In the genomic region with DNA sequence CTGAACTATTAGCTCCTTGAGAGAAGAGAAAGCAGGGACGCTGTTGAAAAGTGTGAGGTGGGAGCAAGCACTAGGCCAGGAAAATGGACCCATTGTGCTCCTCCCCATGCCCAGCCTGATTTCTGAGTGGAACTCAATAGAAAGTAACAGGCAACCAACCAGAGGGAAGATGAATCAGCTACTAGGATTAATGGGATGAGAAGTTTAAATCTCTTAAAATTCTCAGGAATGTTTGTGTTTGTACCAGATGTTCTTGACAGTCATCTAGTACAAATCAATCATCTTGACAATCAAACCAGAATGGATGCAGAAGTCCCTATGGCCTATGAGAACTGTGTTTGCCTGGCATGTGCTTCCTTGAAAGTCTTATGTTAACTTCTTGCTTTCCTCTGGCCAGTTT, we compare ENCODE assay signal across 23 cellular contexts. TPM values are rescaled to one million over a fixed set of nuclear protein-coding genes. Genes with fewer than 3 reads are reported as not detected.
DNase-seq lines count a peak whose midpoint lies in the region; TF ChIP-seq lines count a peak whose summit lies in the region.
"Had no signal": no experiment of that assay in that cellular context is flagged by ENCODE, and none has a peak within 500 bp of the region (broad histone marks: within the 10 kb centered on the region; RNA-seq: fewer than 3 reads in every experiment).

No MANE protein-coding gene starts in this region.

- H3K4me3 ChIP-seq in SJCRH30 (no peak overlapping the region), fibroblast of lung (replicated peaks in 1 of 4; ENCODE audit: control extremely low read depth in 1 of 4, insufficient read depth in 1 of 4, low read depth in 3 of 4, low read length in 4 of 4) (no peak overlapping the region), neuronal stem cell (ENCODE audit: low read length in 2 of 2) (no peak overlapping the region)
- H3K4me3 ChIP-seq: adrenal gland, cardiac muscle cell, thoracic aorta had no signal

- H3K4me2 ChIP-seq in fibroblast of lung (ENCODE audit: extremely low read depth, insufficient read depth, low read length) (no peak overlapping the region), neuronal stem cell (ENCODE audit: insufficient read depth, low read length, poor library complexity, severe bottlenecking) (no peak overlapping the region)

- H3K27ac ChIP-seq in SJCRH30 (no peak overlapping the region), fibroblast of lung (ENCODE audit: insufficient read depth, low read length) (no peak overlapping the region), neuronal stem cell (replicated peaks; ENCODE audit: low read length) (no peak overlapping the region)
- H3K27ac ChIP-seq: adrenal gland, cardiac muscle cell, VCaP had no signal

- H3K14ac ChIP-seq in neuronal stem cell (ENCODE audit: low read length) = no peak overlapping the region

- H3K27me3 ChIP-seq in SJCRH30 = no peaks in the 10 kb centered on the region
- no peaks in the 10 kb centered on the region for H3K27me3 ChIP-seq in fibroblast of lung (ENCODE audit: control insufficient read depth, insufficient read depth, low read length)
- H3K27me3 ChIP-seq in neuronal stem cell (ENCODE audit: control insufficient read depth in 3 of 3, insufficient read depth in 3 of 3, low read depth in 1 of 3, low read length in 3 of 3) = no peaks in the 10 kb centered on the region
- H3K27me3 ChIP-seq: adrenal gland, cardiac muscle cell had no signal

- no peak overlapping the region for H2BK120ac ChIP-seq in neuronal stem cell (ENCODE audit: low read depth, low read length)

- H2AFZ ChIP-seq in fibroblast of lung (ENCODE audit: low read length) = no peak overlapping the region
- H2AFZ ChIP-seq in neuronal stem cell (ENCODE audit: low read length) = peak overlapping the region; percentile 17

- H3K4me1 ChIP-seq in SJCRH30 = peaks cover 25% of the 10 kb centered on the region
- peaks cover 6% of the 10 kb centered on the region for H3K4me1 ChIP-seq in fibroblast of lung (ENCODE audit: control insufficient read depth, extremely low read depth, insufficient read depth, low read length)
- peaks cover 4 to 7% of the 10 kb centered on the region in 2 donors for H3K4me1 ChIP-seq in neuronal stem cell (ENCODE audit: control insufficient read depth in 2 of 2, insufficient read depth in 1 of 2, low read depth in 1 of 2, low read length in 2 of 2)

- WGBS in neuronal stem cell (ENCODE audit: extremely low coverage in 2 of 2, insufficient read length in 2 of 2, insufficient replicate concordance in 1 of 2), 2 donors = no CpG with 5 or more reads among the region's 1 CpG

- no peak overlapping the region for H2AK5ac ChIP-seq in neuronal stem cell (ENCODE audit: low read depth, low read length)

- H2BK12ac ChIP-seq in neuronal stem cell (ENCODE audit: low read length) = no peak overlapping the region

- no peak overlapping the region for H3K4ac ChIP-seq in neuronal stem cell (ENCODE audit: low read length)

- H3K23ac ChIP-seq in neuronal stem cell (ENCODE audit: low read depth, low read length, poor library complexity) = no peak overlapping the region

- H3K79me2 ChIP-seq in fibroblast of lung (ENCODE audit: control insufficient read depth, insufficient read depth, low read length) = no peaks in the 10 kb centered on the region

- H2BK15ac ChIP-seq in neuronal stem cell (ENCODE audit: low read length) = no peak overlapping the region

- no peak overlapping the region for H2BK5ac ChIP-seq in neuronal stem cell (ENCODE audit: low read length)

- H3K9ac ChIP-seq in fibroblast of lung (ENCODE audit: insufficient read depth, low read length) (no peak overlapping the region), neuronal stem cell (ENCODE audit: low read depth, low read length, poor library complexity) (no peak overlapping the region)

- no peaks in the 10 kb centered on the region for H4K20me1 ChIP-seq in fibroblast of lung (ENCODE audit: control insufficient read depth, extremely low read depth, insufficient read depth, low read length)

- H3K9me3 ChIP-seq in SJCRH30 (replicated peaks) = no peaks in the 10 kb centered on the region
- H3K9me3 ChIP-seq in fibroblast of lung (ENCODE audit: control insufficient read depth, insufficient read depth, low read depth, low read length) = no peaks in the 10 kb centered on the region
- H3K9me3 ChIP-seq in neuronal stem cell (replicated peaks in 1 of 2; ENCODE audit: control insufficient read depth in 2 of 2, insufficient read depth in 1 of 2, low read depth in 1 of 2, low read length in 2 of 2) = no peaks in the 10 kb centered on the region
- H3K9me3 ChIP-seq: adrenal gland, thoracic aorta had no signal

- no peak for TF ChIP-seq CTCF in fibroblast of lung (conservative IDR thresholded peaks at IDR 0.05 in 1 of 2, IDR thresholded peaks at IDR 0.05 in 1 of 2; ENCODE audit: low read depth in 1 of 2, low read length in 2 of 2)

- H3K36me3 ChIP-seq in SJCRH30 (no peaks in the 10 kb centered on the region), fibroblast of lung (ENCODE audit: control insufficient read depth, insufficient read depth, low read length) (no peaks in the 10 kb centered on the region), neuronal stem cell (replicated peaks in 1 of 2; ENCODE audit: control insufficient read depth in 2 of 2, insufficient read depth in 2 of 2, low read length in 2 of 2) (no peaks in the 10 kb centered on the region)
- H3K36me3 ChIP-seq: adrenal gland, cardiac muscle cell, thoracic aorta had no signal

- DNase-seq in GM03348 (ENCODE audit: low spot score) (peak; percentile 31), SJCRH30 (peak; percentile 31 to 45), fibroblast of lung (ENCODE audit: low read depth in 2 of 2) (peak; percentile 24 to 82), neuronal stem cell (ENCODE audit: low spot score) (no peak), H4 (ENCODE audit: low spot score) (no peak), NAMALWA (ENCODE audit: low spot score) (no peak)
- no peak for DNase-seq in activated naive CD4-positive, alpha-beta T cell treated with Interleukin-2 at 50 U/mL for 16 hours
- DNase-seq: activated CD4-positive, alpha-beta T cell treated with anti-CD3 and anti-CD28 coated beads, Interleukin-2, amount 50 U/mL, for 4 hours; activated effector memory CD4-positive, alpha-beta T cell treated with anti-CD3 and anti-CD28 coated beads, Interleukin-2, amount 50 U/mL, for 16 hours; adrenal gland; CD4-positive, alpha-beta memory T cell; dermis blood vessel endothelial cell; DMS79 treated with DMSO at 0.1 percent for 48 hours; H7; NCI-H146; nephron progenitor cell; OCI-M1; SHP77 treated with DMSO at 0.1 percent for 48 hours; stimulated activated CD4-positive, alpha-beta T cell treated with anti-CD3 and anti-CD28 coated beads, Interleukin-1b, Interleukin-23, amount 100 ng/mL, for 48 hours; T-helper 1 cell had no signal

- no peak overlapping the region for H4K8ac ChIP-seq in neuronal stem cell (ENCODE audit: low read depth, low read length)

- H3K79me1 ChIP-seq in neuronal stem cell (ENCODE audit: low read depth, low read length) = no peaks in the 10 kb centered on the region

- H3K18ac ChIP-seq in neuronal stem cell (ENCODE audit: low read length) = no peak overlapping the region

- H4K91ac ChIP-seq in neuronal stem cell (ENCODE audit: low read depth, low read length, poor library complexity) = no peak overlapping the region

RNA-seq across cellular contexts. Expression of gene HDDC2, which starts 48.9 kb away (rescaled TPM):
- 61.7 and 62.8 TPM in 2 replicates for total RNA-seq in SJCRH30 (2014; rRNA removed; shearing (Covaris generic))
- 53.9 and 58.8 TPM in 2 replicates for total RNA-seq in fibroblast of lung
- polyA plus RNA-seq in fibroblast of lung = 137 and 174 TPM in 2 replicates
- 114 and 135 TPM in 2 replicates for polyA plus RNA-seq in fibroblast of lung (2012)
- polyA minus RNA-seq in fibroblast of lung (ENCODE audit: low replicate concordance) = 25.1 and 25.7 TPM in 2 replicates
- 66.0 TPM for polyA plus RNA-seq in neuronal stem cell (2013, experiment 1 of 2)
- polyA plus RNA-seq in neuronal stem cell (2013, experiment 2 of 2) = 65.0 TPM
- total RNA-seq in H4 (2014; rRNA removed; shearing (Covaris generic)) = 80.3 and 86.1 TPM in 2 replicates

Comparison
In these comparisons a context has a peak if more than half of its experiments do, and no peak if none do; other contexts are left out.
1. DNase-seq: peak in GM03348 (single experiment), SJCRH30 (2 of 2) and fibroblast of lung (2 of 2); none in neuronal stem cell (single experiment), H4 (single experiment), activated naive CD4-positive, alpha-beta T cell treated with Interleukin-2 at 50 U/mL for 16 hours (single experiment) and NAMALWA (single experiment).